Comparison of ENCODE assay signal across 19 cellular contexts in genomic region chr2:234165421-234165820, GRCh38.
DNase-seq lines count a peak whose midpoint lies in the region; ATAC-seq and TF ChIP-seq lines count a peak whose summit lies in the region.
"Had no signal": no experiment of that assay in that cellular context is flagged by ENCODE, and none has a peak within 500 bp of the region (broad histone marks: within the 10 kb centered on the region; RNA-seq: fewer than 3 reads in every experiment).

No MANE protein-coding gene starts in this region.

- intact Hi-C loops in activated CD4-positive, alpha-beta memory T cell treated with anti-CD3 and anti-CD28 coated beads for 36 hours (cut with micrococcal nuclease) = no loop called here
- intact Hi-C loops in lower leg skin (cut with DNase I; ENCODE audit: low total_unique reads) = no loop called here

- H3K9ac ChIP-seq in adipocyte (ENCODE audit: low read length) = no peak overlapping the region
- H3K9ac ChIP-seq: neural progenitor cell had no signal

- peak; percentile 16 for DNase-seq in NCI-H510A treated with DMSO at 0.1 percent for 48 hours (lab: John Stamatoyannopoulos, UW)
- DNase-seq in NCI-H510A (lab: John Stamatoyannopoulos, UW) = no peak
- DNase-seq in adipocyte (ENCODE audit: low read depth) = peak; percentile 63
- DNase-seq in hepatic stellate cell (ENCODE audit: low spot score) = peak; percentile 78
- DNase-seq in activated CD4-positive, alpha-beta memory T cell treated with anti-CD3 and anti-CD28 coated beads for 36 hours = no peak
- DNase-seq in lower leg skin (ENCODE audit: low spot score in 2 of 2) = no peak
- DNase-seq in NCI-H748 treated with DMSO at 0.1 percent for 48 hours (lab: John Stamatoyannopoulos, UW) = no peak
- DNase-seq: activated gamma-delta T cell; central memory CD4-positive, alpha-beta T cell; heart left ventricle; Kasumi-1; left ventricle myocardium inferior; NCI-H1930; NCI-H82; SHP77 had no signal

- no peak for TF ChIP-seq POLR2A in lower leg skin (IDR thresholded peaks at IDR 0.05)

- H3K4me3 ChIP-seq in adipocyte (ENCODE audit: low read length) = no peak overlapping the region
- H3K4me3 ChIP-seq in lower leg skin (ENCODE audit: low read depth, poor library complexity, severe bottlenecking) = no peak overlapping the region
- H3K4me3 ChIP-seq: heart left ventricle, left ventricle myocardium inferior, neural progenitor cell, skin epidermis had no signal

- TF ChIP-seq CTCF in lower leg skin (IDR thresholded peaks at IDR 0.05) = no peak

- H3K27me3 ChIP-seq in adipocyte (replicated peaks; ENCODE audit: control insufficient read depth, insufficient read depth, low read length) = no peaks in the 10 kb centered on the region
- H3K27me3 ChIP-seq: neural progenitor cell had no signal

- 44 to 59% methylated on average over 5 of the region's 5 CpGs for WGBS in lower leg skin, 2 donors

- POLR2A ChIA-PET in activated CD4-positive, alpha-beta memory T cell treated with anti-CD3 and anti-CD28 coated beads for 36 hours (lab: Charles Lee) = no interaction called here

- CTCF ChIA-PET in activated CD4-positive, alpha-beta memory T cell treated with anti-CD3 and anti-CD28 coated beads for 36 hours (lab: Charles Lee) = interaction anchor here (0.7 to 1.6 kb wide), 2 partner anchors 30 to 36 kb away, joined by 4 to 6 read pairs; no protein-coding TSS in a partner anchor

- no peaks in the 10 kb centered on the region for H3K27me3 Mint-ChIP-seq in stimulated activated memory B cell treated with anti-CD40 and anti-IgM and Interleukin-4, amounts not matched to agents 10 μg/mL and 1 μg/mL and 100 μg/mL, for 72 hours
- H3K27me3 Mint-ChIP-seq in activated CD4-positive, alpha-beta memory T cell treated with anti-CD3 and anti-CD28 coated beads for 36 hours = no peaks in the 10 kb centered on the region

- H3K4me1 Mint-ChIP-seq in stimulated activated memory B cell treated with anti-CD40 and anti-IgM and Interleukin-4, amounts not matched to agents 10 μg/mL and 1 μg/mL and 100 μg/mL, for 72 hours = peaks cover 36% of the 10 kb centered on the region
- peaks cover 21% of the 10 kb centered on the region for H3K4me1 Mint-ChIP-seq in activated CD4-positive, alpha-beta memory T cell treated with anti-CD3 and anti-CD28 coated beads for 36 hours (ENCODE audit: low read depth)

- H3K4me3 Mint-ChIP-seq in stimulated activated memory B cell treated with anti-CD40 and anti-IgM and Interleukin-4, amounts not matched to agents 10 μg/mL and 1 μg/mL and 100 μg/mL, for 72 hours = no peak overlapping the region
- H3K4me3 Mint-ChIP-seq in activated CD4-positive, alpha-beta memory T cell treated with anti-CD3 and anti-CD28 coated beads for 36 hours = no peak overlapping the region
- H3K4me3 Mint-ChIP-seq: neural progenitor cell had no signal

- no peak for ATAC-seq in stimulated activated memory B cell treated with anti-CD40 and anti-IgM and Interleukin-4, amounts not matched to agents 10 μg/mL and 1 μg/mL and 100 μg/mL, for 72 hours
- ATAC-seq: HCT116, heart left ventricle had no signal

- H3K9me3 ChIP-seq in adipocyte (ENCODE audit: control insufficient read depth, low read length) = no peaks in the 10 kb centered on the region
- H3K9me3 ChIP-seq: heart left ventricle, left ventricle myocardium inferior had no signal

- no peaks in the 10 kb centered on the region for H3K9me3 Mint-ChIP-seq in stimulated activated memory B cell treated with anti-CD40 and anti-IgM and Interleukin-4, amounts not matched to agents 10 μg/mL and 1 μg/mL and 100 μg/mL, for 72 hours
- no peaks in the 10 kb centered on the region for H3K9me3 Mint-ChIP-seq in activated CD4-positive, alpha-beta memory T cell treated with anti-CD3 and anti-CD28 coated beads for 36 hours
- H3K9me3 Mint-ChIP-seq: neural progenitor cell had no signal

- H3K4me1 ChIP-seq in adipocyte (ENCODE audit: control insufficient read depth, insufficient read depth, low read length) = no peaks in the 10 kb centered on the region

- peak overlapping the region; percentile 37 for H3K27ac Mint-ChIP-seq in stimulated activated memory B cell treated with anti-CD40 and anti-IgM and Interleukin-4, amounts not matched to agents 10 μg/mL and 1 μg/mL and 100 μg/mL, for 72 hours
- H3K27ac Mint-ChIP-seq in activated CD4-positive, alpha-beta memory T cell treated with anti-CD3 and anti-CD28 coated beads for 36 hours = no peak overlapping the region
- H3K27ac Mint-ChIP-seq: neural progenitor cell had no signal

- H3K36me3 Mint-ChIP-seq in stimulated activated memory B cell treated with anti-CD40 and anti-IgM and Interleukin-4, amounts not matched to agents 10 μg/mL and 1 μg/mL and 100 μg/mL, for 72 hours = no peaks in the 10 kb centered on the region
- H3K36me3 Mint-ChIP-seq in activated CD4-positive, alpha-beta memory T cell treated with anti-CD3 and anti-CD28 coated beads for 36 hours = no peaks in the 10 kb centered on the region
- H3K36me3 Mint-ChIP-seq: neural progenitor cell had no signal

- no peaks in the 10 kb centered on the region for H3K36me3 ChIP-seq in adipocyte (ENCODE audit: control insufficient read depth, insufficient read depth, low read length, severe bottlenecking)
- H3K36me3 ChIP-seq: heart left ventricle, left ventricle myocardium inferior, neural progenitor cell had no signal

Comparison
In these comparisons a context has a peak if more than half of its experiments do, and no peak if none do; other contexts are left out.
1. DNase-seq: peak in NCI-H510A treated with DMSO at 0.1 percent for 48 hours (single experiment), adipocyte (single experiment) and hepatic stellate cell (single experiment); none in NCI-H510A (single experiment), activated CD4-positive, alpha-beta memory T cell treated with anti-CD3 and anti-CD28 coated beads for 36 hours (single experiment), lower leg skin (0 of 2) and NCI-H748 treated with DMSO at 0.1 percent for 48 hours (single experiment).